Comparison of ENCODE assay signal across 8 cellular contexts in the genomic region with DNA sequence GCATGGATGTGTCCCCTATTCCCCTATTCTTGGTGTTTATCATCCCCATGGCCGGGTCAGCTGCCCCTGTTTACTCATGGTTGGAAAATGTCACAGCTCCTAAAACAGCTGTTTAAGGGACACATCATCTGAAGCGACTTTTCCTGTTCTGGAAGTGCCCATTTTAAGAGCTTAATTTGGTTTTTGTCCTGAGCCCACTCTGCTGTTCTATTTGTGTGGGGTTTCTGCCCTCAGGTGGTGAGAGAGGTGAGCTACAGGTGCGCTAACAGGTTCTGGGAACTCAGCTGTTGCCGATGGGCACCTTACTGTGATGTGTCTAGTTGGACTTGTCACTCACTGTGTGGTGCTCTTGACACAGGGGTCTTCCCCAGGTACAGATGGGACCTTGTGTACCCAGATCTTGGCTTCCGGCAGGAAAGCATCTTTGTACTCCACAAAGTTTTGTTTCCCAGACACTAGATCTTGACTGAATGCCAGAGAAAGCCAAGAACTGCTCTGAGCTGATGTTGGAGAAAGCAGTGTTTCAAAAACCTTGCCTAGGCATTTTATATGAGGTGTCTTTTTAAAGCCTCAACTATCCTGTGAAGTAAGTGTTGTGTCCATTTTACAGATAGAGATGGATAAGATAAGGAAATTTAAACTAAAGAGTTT. TPM values are rescaled to one million over a fixed set of nuclear protein-coding genes. Genes with fewer than 3 reads are reported as not detected.
A peak's percentile ranks its signal among the peaks of the same experiment; 100 is the strongest.
DNase-seq lines count a peak whose midpoint lies in the region; ATAC-seq and TF ChIP-seq lines count a peak whose summit lies in the region.

No MANE protein-coding gene starts in this region.

- H3K4me1 Mint-ChIP-seq in activated naive CD8-positive, alpha-beta T cell treated with anti-CD3 and anti-CD28 coated beads for 36 hours, result peaks cover 2% of the 10 kb centered on the region

- no peak overlapping the region for H3K27ac Mint-ChIP-seq in activated naive CD8-positive, alpha-beta T cell treated with anti-CD3 and anti-CD28 coated beads for 36 hours

- H3K27me3 ChIP-seq in gastroesophageal sphincter, result peaks cover 8% of the 10 kb centered on the region

- H3K4me3 ChIP-seq in gastroesophageal sphincter, result no peak overlapping the region

- TF ChIP-seq EP300 in gastroesophageal sphincter (IDR thresholded peaks at IDR 0.05), result no peak

- H3K36me3 Mint-ChIP-seq in activated naive CD8-positive, alpha-beta T cell treated with anti-CD3 and anti-CD28 coated beads for 36 hours, result no peaks in the 10 kb centered on the region

- 26 to 37% methylated on average over 3 of the region's 5 CpGs for WGBS in gastroesophageal sphincter (ENCODE audit: low coverage in 1 of 2), 2 donors

- H3K36me3 ChIP-seq in gastroesophageal sphincter, result no peaks in the 10 kb centered on the region

- no peaks in the 10 kb centered on the region for H3K9me3 ChIP-seq in gastroesophageal sphincter

- H3K27me3 Mint-ChIP-seq in activated naive CD8-positive, alpha-beta T cell treated with anti-CD3 and anti-CD28 coated beads for 36 hours, result peaks cover 67% of the 10 kb centered on the region

- peaks cover 0 to 13% (median 6%) of the 10 kb centered on the region in 3 donors for H3K4me1 ChIP-seq in gastroesophageal sphincter

- no peak for TF ChIP-seq POLR2A in gastroesophageal sphincter (IDR thresholded peaks at IDR 0.05)

- TF ChIP-seq CTCF in 22Rv1 (IDR thresholded peaks at IDR 0.05), result peak; percentile 78
- TF ChIP-seq CTCF in gastroesophageal sphincter (IDR thresholded peaks at IDR 0.05), result peak in 2 of 4 experiments; percentile 32 to 45

- no peaks in the 10 kb centered on the region for H3K9me3 Mint-ChIP-seq in activated naive CD8-positive, alpha-beta T cell treated with anti-CD3 and anti-CD28 coated beads for 36 hours

- H3K27ac ChIP-seq in 22Rv1 (no peak overlapping the region), gastroesophageal sphincter (no peak overlapping the region)

- DNase-seq in Daoy (ENCODE audit: low read depth), result peak; percentile 66
- peak; percentile 58 for DNase-seq in NCI-H1694 treated with DMSO at 0.1 percent for 48 hours (lab: John Stamatoyannopoulos, UW)
- DNase-seq in activated naive CD8-positive, alpha-beta T cell treated with anti-CD3 and anti-CD28 coated beads for 36 hours, result peak; percentile 22
- DNase-seq in left kidney (ENCODE audit: low read depth, low spot score), result peak; percentile 90

- H3K4me3 Mint-ChIP-seq in activated naive CD8-positive, alpha-beta T cell treated with anti-CD3 and anti-CD28 coated beads for 36 hours, result no peak overlapping the region

- ATAC-seq in HG03135 (IDR thresholded peaks at IDR 0.05; ENCODE audit: unreplicated experiment), result no peak
- ATAC-seq in GM21360 (IDR thresholded peaks at IDR 0.05; ENCODE audit: unreplicated experiment), result no peak
- ATAC-seq in gastroesophageal sphincter, result no peak

RNA-seq across cellular contexts. Expression of a gene that starts 59.0 kb away (rescaled TPM):
- total RNA-seq in Daoy (2014; rRNA removed; shearing (Covaris generic)), result 0.34 and 0.98 TPM in 2 replicates
- total RNA-seq in activated naive CD8-positive, alpha-beta T cell treated with anti-CD3 and anti-CD28 coated beads for 36 hours, result not detected
- total RNA-seq in gastroesophageal sphincter, result 1 to 10 TPM in 2 of 4 donors, under 1 TPM in 2; 0.16 to 2.7 (median 0.94) TPM

Comparison
In these comparisons a context has a peak if more than half of its experiments do, and no peak if none do; other contexts are left out.
1. DNase-seq: peak in every context shown above with its lines; median percentile 90 in left kidney; 66 in Daoy; 58 in NCI-H1694 treated with DMSO at 0.1 percent for 48 hours; 22 in activated naive CD8-positive, alpha-beta T cell treated with anti-CD3 and anti-CD28 coated beads for 36 hours.